In genomic region chr2:147879846-147880245, GRCh38 we compare ENCODE assay signal across 5 cellular contexts.
"Had no signal": no experiment of that assay in that cellular context is flagged by ENCODE, and none has a peak within 500 bp of the region (broad histone marks: within the 10 kb centered on the region; RNA-seq: fewer than 3 reads in every experiment).

No MANE protein-coding gene starts in this region.

- H3K4me3 Mint-ChIP-seq: GM23338, H9 had no signal

- H3K9me3 Mint-ChIP-seq: GM23338, H9 had no signal

- H3K27ac Mint-ChIP-seq: GM23338 had no signal

- H3K4me3 ChIP-seq: GM23338, K562 had no signal

- DNase-seq: H9, HCEC 1CT, IMR-90 had no signal

- ATAC-seq: GM23338, K562 had no signal
